In genomic region chr1:109978761-109979488, GRCh38 we compare ENCODE assay signal across 17 cellular contexts. TPM values are rescaled to one million over a fixed set of nuclear protein-coding genes. Genes with fewer than 3 reads are reported as not detected.
DNase-seq lines count a peak whose midpoint lies in the region; ATAC-seq, FAIRE-seq and TF ChIP-seq lines count a peak whose summit lies in the region.
"Had no signal": no experiment of that assay in that cellular context is flagged by ENCODE, and none has a peak within 500 bp of the region (broad histone marks: within the 10 kb centered on the region; RNA-seq: fewer than 3 reads in every experiment).

No MANE protein-coding gene starts in this region.

- WGBS in mesenchymal stem cell: 34% methylated on average over 9 of the region's 9 CpGs

- DNase-seq in left ventricle myocardium superior: peak; percentile 22
- no peak for DNase-seq in left cardiac atrium
- peak; percentile 36 for DNase-seq in dermis blood vessel endothelial cell
- peak; percentile 76 for DNase-seq in mesenchymal stem cell
- DNase-seq in vagina (ENCODE audit: extremely low spot score in 2 of 2): no peak
- no peak for DNase-seq in foreskin keratinocyte
- no peak for DNase-seq in kidney
- no peak for DNase-seq in NCI-H128 (lab: John Stamatoyannopoulos, UW; ENCODE audit: unreplicated experiment)
- DNase-seq: activated CD4-positive, alpha-beta memory T cell treated with anti-CD3 and anti-CD28 coated beads, Interleukin-2, amount 10 ng/mL, durations not matched to agents 7 days and 5 days; CD4-positive, alpha-beta T cell; effector memory CD4-positive, alpha-beta T cell; mesendoderm; NCI-H1048; stimulated activated CD4-positive, alpha-beta T cell treated with anti-CD3 and anti-CD28 coated beads, Interleukin-4, amount 100 ng/mL, for 24 hours; stimulated activated CD8-positive, alpha-beta memory T cell treated with anti-CD3 and anti-CD28 coated beads, Interleukin-4, amount 100 ng/mL, for 48 hours had no signal

- H3K27ac ChIP-seq in mesenchymal stem cell (ENCODE audit: low read length, poor library complexity, severe bottlenecking) (no peak overlapping the region), vagina (peak overlapping the region; percentile 31), foreskin keratinocyte (no peak overlapping the region), kidney (ENCODE audit: low read depth in 2 of 2, low read length in 2 of 2) (no peak overlapping the region)

- no peak overlapping the region for H3K4me2 ChIP-seq in mesenchymal stem cell (ENCODE audit: low read length, poor library complexity, severe bottlenecking)

- H3K18ac ChIP-seq in mesenchymal stem cell (ENCODE audit: low read depth in 1 of 2, low read length in 2 of 2): peak overlapping the region; percentile 89 to 96

- peak overlapping the region in 1 of 2 experiments; percentile 1 for H3K14ac ChIP-seq in mesenchymal stem cell (ENCODE audit: low read length in 2 of 2)

- no peak overlapping the region for H2AFZ ChIP-seq in mesenchymal stem cell (ENCODE audit: low read depth, low read length)

- intact Hi-C loops in left ventricle myocardium superior (cut with micrococcal nuclease) (no loop called here), left cardiac atrium (cut with DNase I) (loop anchor here in 1 of 2 donors (10.0 kb wide), 1 partner anchor 64 kb away; the partner anchor contains the start of gene CSF1), vagina (cut with DNase I) (no loop called here), kidney (cut with DNase I) (no loop called here)

- no peak overlapping the region for H2AK5ac ChIP-seq in mesenchymal stem cell (ENCODE audit: low read length, severe bottlenecking)

- TF ChIP-seq CTCF in vagina (IDR thresholded peaks at IDR 0.05) (no peak), foreskin keratinocyte (conservative IDR thresholded peaks at IDR 0.05) (no peak), kidney (IDR thresholded peaks at IDR 0.05; ENCODE audit: borderline replicate concordance, extremely low read depth, insufficient read depth) (no peak)

- H3K9ac ChIP-seq in mesenchymal stem cell (ENCODE audit: low read length) (peak overlapping the region; percentile 54), kidney (ENCODE audit: low read length in 2 of 2) (no peak overlapping the region)

- no peaks in the 10 kb centered on the region for H3K27me3 ChIP-seq in mesenchymal stem cell (ENCODE audit: control insufficient read depth in 1 of 2, insufficient read depth in 1 of 2, low read length in 2 of 2)
- no peaks in the 10 kb centered on the region for H3K27me3 ChIP-seq in vagina
- H3K27me3 ChIP-seq in foreskin keratinocyte: no peaks in the 10 kb centered on the region

- H3K79me1 ChIP-seq in mesenchymal stem cell (replicated peaks; ENCODE audit: low read length, poor library complexity, severe bottlenecking): no peaks in the 10 kb centered on the region

- ATAC-seq in left ventricle myocardium superior: no peak
- no peak for ATAC-seq in left cardiac atrium
- no peak for ATAC-seq in foreskin keratinocyte

- peak overlapping the region; percentile 22 for H4K8ac ChIP-seq in mesenchymal stem cell (ENCODE audit: low read length)

- peak overlapping the region; percentile 96 for H2BK120ac ChIP-seq in mesenchymal stem cell (ENCODE audit: low read depth, low read length)

- H3K4me1 ChIP-seq in mesenchymal stem cell (ENCODE audit: control insufficient read depth, insufficient read depth, low read depth, low read length): peaks cover 23% of the 10 kb centered on the region
- peaks cover 50% of the 10 kb centered on the region for H3K4me1 ChIP-seq in vagina
- peaks cover 10% of the 10 kb centered on the region for H3K4me1 ChIP-seq in foreskin keratinocyte
- H3K4me1 ChIP-seq in kidney (ENCODE audit: control insufficient read depth in 1 of 2, insufficient read depth in 1 of 2, low read depth in 1 of 2, low read length in 2 of 2): peaks cover 4 to 5% of the 10 kb centered on the region in 2 donors

- H3K4me3 ChIP-seq in mesenchymal stem cell (ENCODE audit: insufficient read depth in 1 of 2, low read depth in 1 of 2, low read length in 2 of 2) (peak overlapping the region in 1 of 2 experiments; percentile 19), vagina (no peak overlapping the region), kidney (ENCODE audit: low read length in 2 of 2) (no peak overlapping the region)

- no peak for TF ChIP-seq POLR2A in vagina (IDR thresholded peaks at IDR 0.05)

- no peaks in the 10 kb centered on the region for H3K36me3 ChIP-seq in mesenchymal stem cell (ENCODE audit: control insufficient read depth in 1 of 2, insufficient read depth in 2 of 2, low read depth in 1 of 2, low read length in 2 of 2)
- H3K36me3 ChIP-seq in vagina: no peaks in the 10 kb centered on the region
- no peaks in the 10 kb centered on the region for H3K36me3 ChIP-seq in kidney (ENCODE audit: control insufficient read depth in 1 of 2, insufficient read depth in 2 of 2, low read length in 2 of 2)

- FAIRE-seq in kidney (lab: Jason Lieb, UNC): no peak
- FAIRE-seq: A204.1, frontal cortex had no signal

- no peaks in the 10 kb centered on the region for H3K9me3 ChIP-seq in mesenchymal stem cell (ENCODE audit: control insufficient read depth, low read length)
- no peaks in the 10 kb centered on the region for H3K9me3 ChIP-seq in vagina
- H3K9me3 ChIP-seq in kidney (ENCODE audit: control insufficient read depth in 1 of 2, low read length in 2 of 2): no peaks in the 10 kb centered on the region

- peak overlapping the region; percentile 17 for H2BK15ac ChIP-seq in mesenchymal stem cell (ENCODE audit: low read depth, poor library complexity, severe bottlenecking)

- peak overlapping the region in 1 of 2 experiments; percentile 27 for H3K23ac ChIP-seq in mesenchymal stem cell (ENCODE audit: low read length in 2 of 2)

- peak overlapping the region; percentile 90 to 99 for H2BK12ac ChIP-seq in mesenchymal stem cell (ENCODE audit: low read length in 2 of 2)

- H3K4ac ChIP-seq in mesenchymal stem cell (ENCODE audit: low read depth in 1 of 2, low read length in 2 of 2): peak overlapping the region; percentile 54 to 90

- H2BK5ac ChIP-seq in mesenchymal stem cell (ENCODE audit: low read depth, low read length, poor library complexity, severe bottlenecking): no peak overlapping the region

- peak overlapping the region; percentile 34 for H4K91ac ChIP-seq in mesenchymal stem cell (ENCODE audit: low read length)

RNA-seq across cellular contexts. Expression of gene AHCYL1, which starts 5.6 kb away (rescaled TPM):
- total RNA-seq in left ventricle myocardium superior: 43.8 TPM
- 10 to 100 TPM; 42.9 to 55.7 TPM for total RNA-seq in left cardiac atrium
- total RNA-seq in dermis blood vessel endothelial cell: 47.1 and 62.7 TPM in 2 replicates
- 84.2 TPM for polyA plus RNA-seq in mesenchymal stem cell (2013, experiment 1 of 2)
- 86.4 TPM for polyA plus RNA-seq in mesenchymal stem cell (2013, experiment 2 of 2)
- total RNA-seq in vagina: 75.6 TPM
- 42.6 and 45.5 TPM in 2 replicates for total RNA-seq in foreskin keratinocyte
- polyA plus RNA-seq in foreskin keratinocyte: 22.1 and 25.2 TPM in 2 replicates
- 125 TPM for total RNA-seq in kidney
- 103 TPM for polyA plus RNA-seq in kidney (ENCODE audit: insufficient read depth, low read depth, low replicate concordance)

RNA-seq across cellular contexts. Expression of gene STRIP1, which starts 55.5 kb away (rescaled TPM):
- total RNA-seq in left ventricle myocardium superior: 17.2 TPM
- total RNA-seq in left cardiac atrium: 10 to 100 TPM; 18.2 to 19.0 TPM
- total RNA-seq in dermis blood vessel endothelial cell: 50.4 and 55.1 TPM in 2 replicates
- polyA plus RNA-seq in mesenchymal stem cell (2013, experiment 1 of 2): 19.9 TPM
- 19.7 TPM for polyA plus RNA-seq in mesenchymal stem cell (2013, experiment 2 of 2)
- 40.8 TPM for total RNA-seq in vagina
- 28.4 and 29.3 TPM in 2 replicates for total RNA-seq in foreskin keratinocyte
- polyA plus RNA-seq in foreskin keratinocyte: 11.8 and 12.9 TPM in 2 replicates
- total RNA-seq in kidney: 31.1 TPM
- 9.5 TPM for polyA plus RNA-seq in kidney (ENCODE audit: insufficient read depth, low read depth, low replicate concordance)

Comparison
In these comparisons a context has a peak if more than half of its experiments do, and no peak if none do; other contexts are left out.
1. DNase-seq: peak in left ventricle myocardium superior (single experiment), dermis blood vessel endothelial cell (single experiment) and mesenchymal stem cell (single experiment); none in left cardiac atrium (single experiment), vagina (0 of 2), foreskin keratinocyte (0 of 2), kidney (single experiment) and NCI-H128 (single experiment).